In genomic region chr20:36312724-36313441, GRCh38 we compare ENCODE assay signal across 1 cellular context.
TF ChIP-seq lines count a peak whose summit lies in the region.

No MANE protein-coding gene starts in this region.

TF ChIP-seq in H1, 55 proteins besides CTCF, POLR2A, EP300 and RAD21:
- no peak for TF ChIP-seq ZNF274 (IDR thresholded peaks at IDR 0.05; ENCODE audit: borderline replicate concordance, extremely low read depth, low read length)
- TF ChIP-seq SUZ12 (IDR thresholded peaks at IDR 0.05; ENCODE audit: low read length) = no peak
- no peak for TF ChIP-seq POU5F1 (IDR thresholded peaks at IDR 0.05; ENCODE audit: low read depth, low read length)
- no peak for TF ChIP-seq CTBP2 (IDR thresholded peaks at IDR 0.05; ENCODE audit: borderline replicate concordance, insufficient read depth, insufficient read length, low read length)
- TF ChIP-seq TAF1 (IDR thresholded peaks at IDR 0.05; ENCODE audit: low read depth, low read length) = no peak
- no peak for TF ChIP-seq BRCA1 (IDR thresholded peaks at IDR 0.05; ENCODE audit: low read depth, low read length)
- no peak for TF ChIP-seq HDAC6 (IDR thresholded peaks at IDR 0.05; ENCODE audit: low read depth, low read length)
- TF ChIP-seq TCF12 (IDR thresholded peaks at IDR 0.05; ENCODE audit: low read depth, low read length) = no peak
- TF ChIP-seq CHD7 (IDR thresholded peaks at IDR 0.05; ENCODE audit: insufficient replicate concordance, low read length) = no peak
- no peak for TF ChIP-seq EGR1 (IDR thresholded peaks at IDR 0.05; ENCODE audit: borderline replicate concordance, low read depth, low read length)
- no peak for TF ChIP-seq SIX5 (IDR thresholded peaks at IDR 0.05; ENCODE audit: low read depth, low read length)
- TF ChIP-seq RFX5 (IDR thresholded peaks at IDR 0.05; ENCODE audit: borderline replicate concordance, low read depth, low read length) = no peak
- TF ChIP-seq SIRT6 (IDR thresholded peaks at IDR 0.05; ENCODE audit: low read length) = no peak
- no peak for TF ChIP-seq YY1 (IDR thresholded peaks at IDR 0.05; ENCODE audit: low read depth, low read length)
- no peak for TF ChIP-seq SIN3A (conservative IDR thresholded peaks at IDR 0.05 in 1 of 2, IDR thresholded peaks at IDR 0.05 in 1 of 2; ENCODE audit: low read depth in 1 of 2, low read length in 2 of 2)
- TF ChIP-seq ATF2 (IDR thresholded peaks at IDR 0.05; ENCODE audit: low read length) = no peak
- TF ChIP-seq CEBPB (IDR thresholded peaks at IDR 0.05; ENCODE audit: low read depth, low read length) = no peak
- TF ChIP-seq USF2 (IDR thresholded peaks at IDR 0.05; ENCODE audit: low read length) = no peak
- TF ChIP-seq NANOG (IDR thresholded peaks at IDR 0.05; ENCODE audit: insufficient read depth, low read depth, low read length, poor library complexity, severe bottlenecking) = no peak
- no peak for TF ChIP-seq TBP (IDR thresholded peaks at IDR 0.05; ENCODE audit: low read depth, low read length)
TF ChIP-seq in H1: peak in this region for 0.
